11 cellular contexts compared by ENCODE assay signal in the genomic region with DNA sequence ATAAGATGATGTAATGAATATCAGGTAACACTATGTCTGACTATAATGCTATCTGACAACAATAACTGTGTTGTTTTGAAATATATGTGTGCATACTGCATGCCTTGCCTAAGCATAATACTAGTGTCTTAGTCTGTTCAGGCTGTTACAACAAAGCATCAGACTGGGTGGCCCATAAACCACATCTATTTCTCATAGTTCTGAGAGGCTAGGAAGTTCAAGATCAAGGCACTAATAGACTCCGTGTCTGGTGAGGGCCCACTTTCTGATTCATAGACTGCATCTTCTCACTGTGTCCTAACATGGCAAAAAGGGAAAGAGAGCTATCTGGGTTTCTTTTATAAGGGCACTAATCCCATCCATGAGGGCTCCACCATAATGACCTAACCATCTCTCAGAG.
"Had no signal": no experiment of that assay in that cellular context is flagged by ENCODE, and none has a peak within 500 bp of the region (broad histone marks: within the 10 kb centered on the region; RNA-seq: fewer than 3 reads in every experiment).

No MANE protein-coding gene starts in this region.

- H3K36me3 ChIP-seq: HAP-1 had no signal

- H3K4me2 ChIP-seq: GM23338 had no signal

- H3K4me3 ChIP-seq: GM23248, GM23338, HAP-1 had no signal

- FAIRE-seq: H1, H54 had no signal

- H3K9me3 ChIP-seq: HAP-1 had no signal

- H3K27ac ChIP-seq: GM23248 had no signal

- H3K4me1 ChIP-seq: HAP-1 had no signal

- DNase-seq: GM23248, GOT3, H7, H9, HCEC 1CT, HFFc6 had no signal

- ATAC-seq: GM23338, HCT116 had no signal

- H2AFZ ChIP-seq: GM23248, GM23338 had no signal

- H3K9ac ChIP-seq: GM23248 had no signal
